Comparison of ENCODE assay signal across 10 cellular contexts in genomic region chr6:35596448-35597442, GRCh38.
DNase-seq lines count a peak whose midpoint lies in the region; ATAC-seq and TF ChIP-seq lines count a peak whose summit lies in the region.
"Had no signal": no experiment of that assay in that cellular context is flagged by ENCODE, and none has a peak within 500 bp of the region (broad histone marks: within the 10 kb centered on the region; RNA-seq: fewer than 3 reads in every experiment).

No MANE protein-coding gene starts in this region.

- no peaks in the 10 kb centered on the region for H3K9me3 Mint-ChIP-seq in stimulated activated naive CD8-positive, alpha-beta T cell treated with anti-CD3 and anti-CD28 coated beads, Interleukin-15, Interleukin-2, amounts not matched to agents 100 ng/mL and 50 ng/mL, for 24 hours
- no peaks in the 10 kb centered on the region for H3K9me3 Mint-ChIP-seq in Caco-2 (ENCODE audit: unreplicated experiment)

- H3K27ac ChIP-seq in effector memory CD4-positive, alpha-beta T cell (ENCODE audit: insufficient read depth, low read length, poor library complexity, severe bottlenecking): no peak overlapping the region

- intact Hi-C loops in Caco-2 (cut with micrococcal nuclease; ENCODE audit: unreplicated experiment): no loop called here

- no peaks in the 10 kb centered on the region for H3K27me3 ChIP-seq in effector memory CD4-positive, alpha-beta T cell (replicated peaks; ENCODE audit: control insufficient read depth, insufficient read depth, low read length, poor library complexity, severe bottlenecking)
- no peaks in the 10 kb centered on the region for H3K27me3 ChIP-seq in Caco-2 (replicated peaks; ENCODE audit: control insufficient read depth, insufficient read depth, low read length)

- no peak overlapping the region for H3K4me3 ChIP-seq in effector memory CD4-positive, alpha-beta T cell (ENCODE audit: insufficient read depth, low read depth, low read length, poor library complexity, severe bottlenecking)
- no peak overlapping the region for H3K4me3 ChIP-seq in Caco-2 (ENCODE audit: low read depth, low read length)

- CTCF ChIA-PET in Caco-2 (lab: Charles Lee): no interaction called here

- H3K36me3 ChIP-seq in effector memory CD4-positive, alpha-beta T cell (ENCODE audit: control insufficient read depth, insufficient read depth, low read length): peaks cover 16% of the 10 kb centered on the region
- no peaks in the 10 kb centered on the region for H3K36me3 ChIP-seq in Caco-2 (ENCODE audit: control insufficient read depth, insufficient read depth, low read length)

- H3K27ac Mint-ChIP-seq in stimulated activated naive CD8-positive, alpha-beta T cell treated with anti-CD3 and anti-CD28 coated beads, Interleukin-15, Interleukin-2, amounts not matched to agents 100 ng/mL and 50 ng/mL, for 24 hours: peak overlapping the region; percentile 63
- H3K27ac Mint-ChIP-seq in Caco-2 (ENCODE audit: unreplicated experiment): no peak overlapping the region

- H3K36me3 Mint-ChIP-seq in stimulated activated naive CD8-positive, alpha-beta T cell treated with anti-CD3 and anti-CD28 coated beads, Interleukin-15, Interleukin-2, amounts not matched to agents 100 ng/mL and 50 ng/mL, for 24 hours (ENCODE audit: low read depth): peaks cover 54% of the 10 kb centered on the region
- no peaks in the 10 kb centered on the region for H3K36me3 Mint-ChIP-seq in Caco-2 (ENCODE audit: insufficient read depth, unreplicated experiment)

- no peaks in the 10 kb centered on the region for H3K27me3 Mint-ChIP-seq in stimulated activated naive CD8-positive, alpha-beta T cell treated with anti-CD3 and anti-CD28 coated beads, Interleukin-15, Interleukin-2, amounts not matched to agents 100 ng/mL and 50 ng/mL, for 24 hours
- H3K27me3 Mint-ChIP-seq in Caco-2 (ENCODE audit: insufficient read depth, unreplicated experiment): no peaks in the 10 kb centered on the region

- POLR2A ChIA-PET in Caco-2 (lab: Charles Lee): no interaction called here

- H3K9me3 ChIP-seq in effector memory CD4-positive, alpha-beta T cell (ENCODE audit: control insufficient read depth, low read length): no peaks in the 10 kb centered on the region
- no peaks in the 10 kb centered on the region for H3K9me3 ChIP-seq in Caco-2

- H3K4me1 Mint-ChIP-seq in stimulated activated naive CD8-positive, alpha-beta T cell treated with anti-CD3 and anti-CD28 coated beads, Interleukin-15, Interleukin-2, amounts not matched to agents 100 ng/mL and 50 ng/mL, for 24 hours (ENCODE audit: low read depth): peaks cover 84% of the 10 kb centered on the region
- no peaks in the 10 kb centered on the region for H3K4me1 Mint-ChIP-seq in Caco-2 (ENCODE audit: low read depth, unreplicated experiment)

- no peak for ATAC-seq in stimulated activated naive CD8-positive, alpha-beta T cell treated with anti-CD3 and anti-CD28 coated beads, Interleukin-15, Interleukin-2, amounts not matched to agents 100 U/mL and 50 U/mL, for 24 hours
- no peak for ATAC-seq in HG02678 (IDR thresholded peaks at IDR 0.05; ENCODE audit: unreplicated experiment)

- H3K4me3 Mint-ChIP-seq in stimulated activated naive CD8-positive, alpha-beta T cell treated with anti-CD3 and anti-CD28 coated beads, Interleukin-15, Interleukin-2, amounts not matched to agents 100 ng/mL and 50 ng/mL, for 24 hours: no peak overlapping the region
- no peak overlapping the region for H3K4me3 Mint-ChIP-seq in Caco-2 (ENCODE audit: unreplicated experiment)

- DNase-seq in stimulated activated naive CD8-positive, alpha-beta T cell treated with anti-CD3 and anti-CD28 coated beads, Interleukin-15, Interleukin-2, amounts not matched to agents 100 U/mL and 50 U/mL, for 24 hours: no peak
- DNase-seq in astrocyte of the hippocampus (ENCODE audit: low read depth, low spot score) (peak; percentile 80), lung microvascular endothelial cell (ENCODE audit: low read depth in 2 of 2) (peak; percentile 67 to 95), NCI-H524 (lab: John Stamatoyannopoulos, UW) (no peak), Caco-2 (no peak)
- DNase-seq in effector memory CD4-positive, alpha-beta T cell: no peak
- DNase-seq: NCI-H748 treated with DMSO at 0.1 percent for 48 hours; stimulated activated naive CD4-positive, alpha-beta T cell treated with Interleukin-2 at 50 U/mL for 16 hours had no signal

- TF ChIP-seq CTCF in Caco-2 (IDR thresholded peaks at IDR 0.05; ENCODE audit: insufficient read depth in 1 of 2, low read depth in 1 of 2, low read length in 1 of 2, severe bottlenecking in 1 of 2, unreplicated experiment in 1 of 2): no peak

- H3K4me1 ChIP-seq in effector memory CD4-positive, alpha-beta T cell (ENCODE audit: control insufficient read depth, insufficient read depth, low read length, poor library complexity, severe bottlenecking): peaks cover 77% of the 10 kb centered on the region
- H3K4me1 ChIP-seq in Caco-2: no peaks in the 10 kb centered on the region

- no TSS peak for BruUV-seq in Caco-2 (replicated peaks; lab: Mats Ljungman, UMichigan)

Comparison
In these comparisons a context has a peak if more than half of its experiments do, and no peak if none do; other contexts are left out.
1. DNase-seq: peak in astrocyte of the hippocampus (single experiment) and lung microvascular endothelial cell (2 of 2); none in stimulated activated naive CD8-positive, alpha-beta T cell treated with anti-CD3 and anti-CD28 coated beads, Interleukin-15, Interleukin-2, amounts not matched to agents 100 U/mL and 50 U/mL, for 24 hours (single experiment), effector memory CD4-positive, alpha-beta T cell (0 of 3), NCI-H524 (0 of 2) and Caco-2 (0 of 2).